8 cellular contexts compared by ENCODE assay signal in genomic region chr9:111926421-111926875, GRCh38. TPM values are rescaled to one million over a fixed set of nuclear protein-coding genes. Genes with fewer than 3 reads are reported as not detected.
A peak's percentile ranks its signal among the peaks of the same experiment; 100 is the strongest.
DNase-seq lines count a peak whose midpoint lies in the region; ATAC-seq, FAIRE-seq and TF ChIP-seq lines count a peak whose summit lies in the region.

No MANE protein-coding gene starts in this region.

- intact Hi-C loops in OCI-LY7 (cut with micrococcal nuclease; ENCODE audit: unreplicated experiment), result loop anchor here (2.0 to 10.0 kb wide), 2 partner anchors 30 to 148 kb away; partner anchors contain the start of gene UGCG

- H3K36me3 Mint-ChIP-seq in activated naive CD8-positive, alpha-beta T cell treated with anti-CD3 and anti-CD28 coated beads for 36 hours, result peaks cover 22% of the 10 kb centered on the region

- peak overlapping the region; percentile 80 for H3K27ac ChIP-seq in OCI-LY7 (ENCODE audit: low read depth, low read length, poor library complexity, severe bottlenecking)

- H3K9me3 Mint-ChIP-seq in activated naive CD8-positive, alpha-beta T cell treated with anti-CD3 and anti-CD28 coated beads for 36 hours, result no peaks in the 10 kb centered on the region

- no peaks in the 10 kb centered on the region for H3K9me2 ChIP-seq in OCI-LY7 (ENCODE audit: insufficient read depth, low read length)

- no peaks in the 10 kb centered on the region; the same call in 1 of the 2 replicates for H4K20me1 ChIP-seq in OCI-LY7 (ENCODE audit: insufficient read depth, low read length)

- H3K36me3 ChIP-seq in OCI-LY7 (ENCODE audit: insufficient read depth, low read length), result peaks cover 53% of the 10 kb centered on the region

- POLR2A ChIA-PET in OCI-LY7 (lab: Charles Lee), result interaction anchor here (0.5 to 1.9 kb wide), 4 partner anchors 8 to 114 kb away, joined by 3 to 8 read pairs (median 4); partner anchors contain the start of gene UGCG

- FAIRE-seq in H54 (lab: Jason Lieb, UNC), result no peak

- no peak overlapping the region for H3K4me3 Mint-ChIP-seq in activated naive CD8-positive, alpha-beta T cell treated with anti-CD3 and anti-CD28 coated beads for 36 hours

- peaks cover 45% of the 10 kb centered on the region; the same call in 1 of the 2 replicates for H3K79me2 ChIP-seq in OCI-LY7 (ENCODE audit: insufficient read depth, low read depth, low read length)

- no peak for TF ChIP-seq POLR2A in H54 (IDR thresholded peaks at IDR 0.05; ENCODE audit: low read depth, low read length)

- ATAC-seq in GM18517 (IDR thresholded peaks at IDR 0.05; ENCODE audit: unreplicated experiment) (peak; percentile 99), HG02870 (IDR thresholded peaks at IDR 0.05; ENCODE audit: unreplicated experiment) (peak; percentile 89)

- peak overlapping the region; percentile 38 for H3K4me3 ChIP-seq in OCI-LY7 (ENCODE audit: low read depth, low read length, poor library complexity, severe bottlenecking)

- DNase-seq in OCI-LY7 (ENCODE audit: low spot score), result peak; percentile 91
- peak; percentile 53 for DNase-seq in activated naive CD8-positive, alpha-beta T cell treated with anti-CD3 and anti-CD28 coated beads for 36 hours
- peak; percentile 98 for DNase-seq in myocyte (ENCODE audit: low read depth)
- DNase-seq in kidney glomerular epithelial cell (lab: John Stamatoyannopoulos, UW), result no peak
- no peak for DNase-seq in H54 (ENCODE audit: insufficient read length, low spot score)
- DNase-seq in inferior parietal cortex (ENCODE audit: extremely low spot score), result no peak

- H3K4me1 ChIP-seq in OCI-LY7 (ENCODE audit: insufficient read depth, low read length, poor library complexity, severe bottlenecking), result peaks cover 68% of the 10 kb centered on the region

- H3K4me1 Mint-ChIP-seq in activated naive CD8-positive, alpha-beta T cell treated with anti-CD3 and anti-CD28 coated beads for 36 hours, result peaks cover 33% of the 10 kb centered on the region

- no peaks in the 10 kb centered on the region for H3K9me3 ChIP-seq in OCI-LY7 (ENCODE audit: low read length)

- H3K27ac Mint-ChIP-seq in activated naive CD8-positive, alpha-beta T cell treated with anti-CD3 and anti-CD28 coated beads for 36 hours, result peak overlapping the region; percentile 86

- no peak overlapping the region for H2AFZ ChIP-seq in OCI-LY7 (ENCODE audit: low read length)

- peak overlapping the region; percentile 71 for H3K4me2 ChIP-seq in OCI-LY7 (ENCODE audit: low read length)

- BruUV-seq in OCI-LY7 (replicated peaks; lab: Mats Ljungman, UMichigan), result no TSS peak

- CTCF ChIA-PET in OCI-LY7 (lab: Charles Lee; ENCODE audit: unreplicated experiment), result interaction anchor here (0.6 kb wide), 1 partner anchor 1452 kb away, joined by 3 read pairs; no protein-coding TSS in a partner anchor

- no peaks in the 10 kb centered on the region for H3K27me3 Mint-ChIP-seq in activated naive CD8-positive, alpha-beta T cell treated with anti-CD3 and anti-CD28 coated beads for 36 hours

- TF ChIP-seq CTCF in OCI-LY7 (conservative IDR thresholded peaks at IDR 0.05; ENCODE audit: low read length), result no peak; the same call in 1 of the 2 replicates

RNA-seq across cellular contexts. Expression of gene UGCG, which starts 29.8 kb away (rescaled TPM):
- 12.0 and 14.7 TPM in 2 replicates for total RNA-seq in OCI-LY7 (2014; rRNA removed; shearing (Covaris generic))
- total RNA-seq in OCI-LY7 (2022) (12.9 and 16.5 TPM in 2 replicates), myocyte (89.8 and 124 TPM in 2 replicates)
- total RNA-seq in activated naive CD8-positive, alpha-beta T cell treated with anti-CD3 and anti-CD28 coated beads for 36 hours, result 10 to 100 TPM; 28.9 to 29.8 TPM
- polyA plus RNA-seq in myocyte (2012), result 24.4 TPM

Comparison
In these comparisons a context has a peak if more than half of its experiments do, and no peak if none do; other contexts are left out.
1. DNase-seq: peak in OCI-LY7 (single experiment), activated naive CD8-positive, alpha-beta T cell treated with anti-CD3 and anti-CD28 coated beads for 36 hours (single experiment) and myocyte (single experiment); none in kidney glomerular epithelial cell (single experiment), H54 (single experiment) and inferior parietal cortex (single experiment).